8 cellular contexts compared by ENCODE assay signal in genomic region chr5:148820778-148821395, GRCh38. TPM values are rescaled to one million over a fixed set of nuclear protein-coding genes. Genes with fewer than 3 reads are reported as not detected.
A peak's percentile ranks its signal among the peaks of the same experiment; 100 is the strongest.
DNase-seq lines count a peak whose midpoint lies in the region; ATAC-seq, FAIRE-seq and TF ChIP-seq lines count a peak whose summit lies in the region.

No MANE protein-coding gene starts in this region.

- WGBS in A549 (ENCODE audit: missing lambda C conversion rate): 10% methylated on average over 3 of the region's 3 CpGs
- WGBS in body of pancreas, 2 donors: 18 to 29% methylated on average over 3 of the region's 3 CpGs

- peak; percentile 25 to 47; a peak in 3 of 5 replicates for TF ChIP-seq RAD21 in A549 (conservative IDR thresholded peaks at IDR 0.05 in 1 of 2, IDR thresholded peaks at IDR 0.05 in 1 of 2)

- H3K4me1 ChIP-seq in A549: no peaks in the 10 kb centered on the region
- H3K4me1 ChIP-seq in body of pancreas: peaks cover 7% of the 10 kb centered on the region
- H3K4me1 ChIP-seq in mucosa of descending colon (ENCODE audit: low read depth): peaks cover 7% of the 10 kb centered on the region

- TF ChIP-seq POLR2A in A549 (IDR thresholded peaks at IDR 0.05; ENCODE audit: low read length) (no peak), body of pancreas (IDR thresholded peaks at IDR 0.05) (no peak)

- intact Hi-C loops in body of pancreas (cut with DNase I) (no loop called here), mucosa of descending colon (cut with DNase I, micrococcal nuclease) (no loop called here)

- no peak for FAIRE-seq in A549 (lab: Jason Lieb, UNC)

- peak in 1 of 2 experiments; percentile 46 for DNase-seq in A549 (ENCODE audit: low read depth in 1 of 2, low spot score in 1 of 2)
- DNase-seq in GM12864 (ENCODE audit: low read depth): no peak
- DNase-seq in LoVo (ENCODE audit: low spot score): peak; percentile 32
- peak; percentile 28 to 47 (median 36) for DNase-seq in body of pancreas
- peak in 1 of 3 donors; percentile 71 for DNase-seq in mucosa of descending colon
- DNase-seq in caudate nucleus (lab: John Stamatoyannopoulos, UW): no peak
- no peak for DNase-seq in NCI-H510A treated with DMSO at 0.1 percent for 48 hours (lab: John Stamatoyannopoulos, UW)
- no peak for DNase-seq in activated gamma-delta T cell treated with Interleukin-2 at 50 U/mL for 16 hours

- H3K27ac ChIP-seq in A549: no peak overlapping the region
- no peak overlapping the region for H3K27ac ChIP-seq in body of pancreas
- no peak overlapping the region for H3K27ac ChIP-seq in caudate nucleus (ENCODE audit: low read depth, low read length)

- H3K36me3 ChIP-seq in body of pancreas (replicated peaks in 1 of 2; ENCODE audit: insufficient read depth in 1 of 2, low read depth in 2 of 2): no peaks in the 10 kb centered on the region
- no peaks in the 10 kb centered on the region for H3K36me3 ChIP-seq in mucosa of descending colon (ENCODE audit: low read depth)

- H3K9me3 ChIP-seq in A549 (no peaks in the 10 kb centered on the region), body of pancreas (no peaks in the 10 kb centered on the region), mucosa of descending colon (no peaks in the 10 kb centered on the region)

- no peak overlapping the region for H3K4me2 ChIP-seq in A549

- no peak overlapping the region for H3K4me3 ChIP-seq in A549
- H3K4me3 ChIP-seq in GM12864 (ENCODE audit: low read depth, low read length): no peak overlapping the region
- H3K4me3 ChIP-seq in body of pancreas: no peak overlapping the region
- no peak overlapping the region for H3K4me3 ChIP-seq in mucosa of descending colon

- TF ChIP-seq CTCF in A549 (IDR thresholded peaks at IDR 0.05) (peak; percentile 64), GM12864 (IDR thresholded peaks at IDR 0.05; ENCODE audit: low read depth, low read length, missing control alignments) (peak; percentile 64), body of pancreas (IDR thresholded peaks at IDR 0.05) (peak in 6 of 7 experiments; percentile 35 to 57 (median 52)), mucosa of descending colon (IDR thresholded peaks at IDR 0.05) (peak; percentile 37)

- H3K27me3 ChIP-seq in body of pancreas: no peaks in the 10 kb centered on the region

- CTCF ChIA-PET in A549 (lab: Yijun Ruan, JAX): interaction anchor here (0.7 to 3.3 kb wide), 28 partner anchors 8 to 294 kb away, joined by 3 to 22 read pairs (median 4); no protein-coding TSS in a partner anchor

- no peak for TF ChIP-seq EP300 in A549 (IDR thresholded peaks at IDR 0.05)

- peak in 1 of 2 experiments; percentile 79; a peak in 3 of 6 replicates for ATAC-seq in A549
- ATAC-seq in body of pancreas: peak; percentile 60
- ATAC-seq in mucosa of descending colon: peak; percentile 64

- POLR2A ChIA-PET in A549 (lab: Yijun Ruan, JAX): no interaction called here

TF ChIP-seq in A549, 52 proteins besides CTCF, POLR2A, EP300 and RAD21:
- TF ChIP-seq HOXB5 (CRISPR knock-in tag; IDR thresholded peaks at IDR 0.05): no peak
- no peak for TF ChIP-seq ATOH8 (CRISPR knock-in tag; IDR thresholded peaks at IDR 0.05; ENCODE audit: low read depth)
- peak; percentile 59; the same call in 2 of the 3 replicates for TF ChIP-seq SMC3 (IDR thresholded peaks at IDR 0.05)
- TF ChIP-seq RFX5 (IDR thresholded peaks at IDR 0.05): no peak
- TF ChIP-seq MYC (IDR thresholded peaks at IDR 0.05; ENCODE audit: borderline replicate concordance, low read length): no peak
- no peak for TF ChIP-seq NFE2L2 (conservative IDR thresholded peaks at IDR 0.05; ENCODE audit: low read length)
- TF ChIP-seq FOXS1 (CRISPR knock-in tag; IDR thresholded peaks at IDR 0.05): no peak
- no peak for TF ChIP-seq HES2 (IDR thresholded peaks at IDR 0.05)

RNA-seq across cellular contexts. Expression of gene ADRB2, which starts 5.5 kb away (rescaled TPM):
- polyA plus RNA-seq in A549 (2011; rRNA removed): 0.15 and 0.18 TPM in 2 replicates
- 0.34 and 0.48 TPM in 2 replicates for polyA plus RNA-seq in A549 (2012; cell fraction: cytosol; rRNA removed)
- polyA plus RNA-seq in A549 (2012; cell fraction: nucleus; rRNA removed): 0.60 and 0.80 TPM in 2 replicates
- polyA plus RNA-seq in A549 (2017; fragmentation: RNase III; extraction: RNeasy Plus Mini Kit Qiagen cat#74134 plus additional on column Dnase treatment): 0.34 to 0.50 TPM (median 0.37 TPM) in 3 replicates
- 0.73 and 1.0 TPM in 2 replicates for polyA minus RNA-seq in A549 (2011; rRNA and poly(A)+ RNA removed)
- total RNA-seq in body of pancreas: 1 to 10 TPM; 1.6 to 4.6 TPM
- total RNA-seq in mucosa of descending colon: 1 to 10 TPM in 2 of 3 donors, under 1 TPM in 1; 0.41 to 3.1 (median 1.4) TPM

Comparison
In these comparisons a context has a peak if more than half of its experiments do, and no peak if none do; other contexts are left out.
1. DNase-seq: peak in LoVo (single experiment) and body of pancreas (4 of 4); none in GM12864 (single experiment), caudate nucleus (0 of 61), NCI-H510A treated with DMSO at 0.1 percent for 48 hours (single experiment) and activated gamma-delta T cell treated with Interleukin-2 at 50 U/mL for 16 hours (single experiment).
2. Peak in every context shown above with its lines, with median percentiles within 50 percentile points of each other: CTCF ChIP-seq.